In the genomic region with DNA sequence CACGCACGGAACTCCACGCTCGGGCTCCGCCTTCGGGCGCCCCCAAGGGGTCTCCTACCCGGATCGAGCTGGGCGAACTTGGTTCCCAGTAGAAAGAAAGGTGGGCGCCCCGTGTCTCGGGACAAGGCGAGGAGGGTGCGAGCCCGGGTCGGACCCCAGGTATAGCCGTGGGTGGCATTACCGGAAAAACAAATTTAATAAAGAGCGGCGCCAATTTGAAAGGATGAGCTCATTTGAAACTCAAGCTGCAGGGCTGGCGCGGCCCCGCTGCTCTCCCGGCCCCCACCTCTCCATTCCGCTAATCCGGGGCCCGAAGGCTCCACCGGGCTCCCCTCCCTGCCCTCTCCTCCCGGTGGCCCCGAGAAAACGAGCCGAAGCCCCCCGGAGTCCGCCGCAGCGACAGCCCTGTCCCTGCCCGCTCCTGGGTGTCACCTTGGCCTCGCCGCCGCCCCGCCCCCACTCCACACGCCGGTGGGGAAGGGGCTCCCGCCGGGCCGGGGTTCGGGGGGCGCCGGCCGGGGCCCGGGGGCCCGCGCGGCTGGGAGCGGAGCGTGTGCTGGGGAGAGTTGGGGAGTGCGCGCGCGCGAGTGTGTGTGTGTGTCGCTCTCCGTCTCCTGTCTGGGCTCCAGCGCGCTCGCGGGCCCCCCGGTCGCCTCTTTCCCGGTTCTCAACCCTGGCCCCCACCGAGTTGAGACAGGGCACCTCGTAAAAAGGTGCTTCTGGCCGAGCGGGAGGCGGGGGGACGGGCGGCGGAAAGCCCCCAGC, we compare ENCODE assay signal across 8 cellular contexts. TPM values are rescaled to one million over a fixed set of nuclear protein-coding genes. Genes with fewer than 3 reads are reported as not detected.
A peak's percentile ranks its signal among the peaks of the same experiment; 100 is the strongest.
DNase-seq lines count a peak whose midpoint lies in the region; ATAC-seq and TF ChIP-seq lines count a peak whose summit lies in the region.

No MANE protein-coding gene starts in this region.

- no TSS peak for BruUV-seq in HCT116 (replicated peaks; lab: Mats Ljungman, UMichigan)

- peak; percentile 6 for TF ChIP-seq POLR2A in HCT116 (IDR thresholded peaks at IDR 0.05; ENCODE audit: borderline replicate concordance, extremely low read depth, insufficient read depth, insufficient read length)

- H3K4me3 ChIP-seq in HCT116 (replicated peaks in 1 of 2; ENCODE audit: low read depth in 1 of 2, low read length in 2 of 2) (peak overlapping the region; percentile 65 to 78), tibial artery (peak overlapping the region; percentile 46 to 62)
- H3K4me3 ChIP-seq in effector memory CD4-positive, alpha-beta T cell (ENCODE audit: insufficient read depth, low read depth, low read length, poor library complexity, severe bottlenecking): peak overlapping the region; percentile 59

- TF ChIP-seq CTCF in AG09319 (IDR thresholded peaks at IDR 0.05; ENCODE audit: low read depth, low read length): peak; percentile 16
- no peak for TF ChIP-seq CTCF in HCT116 (IDR thresholded peaks at IDR 0.05 in 2 of 3, conservative IDR thresholded peaks at IDR 0.05 in 1 of 3; ENCODE audit: borderline replicate concordance in 1 of 3, insufficient read depth in 1 of 3, low read depth in 2 of 3, low read length in 2 of 3)
- no peak for TF ChIP-seq CTCF in tibial artery (IDR thresholded peaks at IDR 0.05)

- peaks cover 72% of the 10 kb centered on the region for H3K27me3 Mint-ChIP-seq in T-helper 2 cell treated with Interferon-gamma antibody and Interleukin-4, amounts not matched to agents 5 μg/mL and 100 μg/mL, for 36 hours (ENCODE audit: low read depth)
- H3K27me3 Mint-ChIP-seq in memory B cell: peaks cover 21% of the 10 kb centered on the region

- no peaks in the 10 kb centered on the region for H3K9me2 ChIP-seq in HCT116 (ENCODE audit: insufficient read depth)

- peak; percentile 12; the same call in 1 of the 2 replicates for ATAC-seq in HCT116
- peak; percentile 44 for ATAC-seq in memory B cell (ENCODE audit: low read depth)
- no peak for ATAC-seq in GM19023 (IDR thresholded peaks at IDR 0.05; ENCODE audit: unreplicated experiment)

- H3K36me3 ChIP-seq in HCT116 (ENCODE audit: control insufficient read depth in 1 of 2, insufficient read depth in 2 of 2, low read length in 2 of 2) (no peaks in the 10 kb centered on the region), tibial artery (no peaks in the 10 kb centered on the region)
- H3K36me3 ChIP-seq in effector memory CD4-positive, alpha-beta T cell (ENCODE audit: control insufficient read depth, insufficient read depth, low read length): no peaks in the 10 kb centered on the region

- TF ChIP-seq RAD21 in HCT116 (IDR thresholded peaks at IDR 0.05; ENCODE audit: low read depth): no peak

- CTCF ChIA-PET in HCT116 (lab: Charles Lee): interaction anchor here (1.3 kb wide), 1 partner anchor 163 kb away, joined by 3 read pairs; no protein-coding TSS in a partner anchor

- H3K9me3 ChIP-seq in HCT116 (ENCODE audit: control insufficient read depth in 1 of 2, insufficient read depth in 1 of 2, low read depth in 1 of 2, low read length in 2 of 2) (no peaks in the 10 kb centered on the region), tibial artery (no peaks in the 10 kb centered on the region)
- no peaks in the 10 kb centered on the region for H3K9me3 ChIP-seq in effector memory CD4-positive, alpha-beta T cell (ENCODE audit: control insufficient read depth, low read length)

- H3K4me1 ChIP-seq in HCT116 (ENCODE audit: control insufficient read depth in 1 of 2, insufficient read depth in 2 of 2, low read length in 2 of 2) (peaks cover 29 to 51% of the 10 kb centered on the region in 2 experiments), tibial artery (peaks cover 0 to 36% (median 32%) of the 10 kb centered on the region in 4 donors)
- H3K4me1 ChIP-seq in effector memory CD4-positive, alpha-beta T cell (ENCODE audit: control insufficient read depth, insufficient read depth, low read length, poor library complexity, severe bottlenecking): peaks cover 15% of the 10 kb centered on the region

- no peak for DNase-seq in AG09319 (ENCODE audit: extremely low read depth, low read depth)
- no peak for DNase-seq in HCT116 (ENCODE audit: low read depth, low spot score)
- DNase-seq in T-helper 2 cell treated with Interferon-gamma antibody and Interleukin-4, amounts not matched to agents 5 μg/mL and 100 μg/mL, for 36 hours (ENCODE audit: low spot score): no peak
- DNase-seq in effector memory CD4-positive, alpha-beta T cell: no peak
- peak; percentile 8 to 42 for DNase-seq in memory B cell (ENCODE audit: low spot score in 2 of 2)
- DNase-seq in tibial artery: peak; percentile 36 to 69
- no peak for DNase-seq in HPDE6-E6E7 (ENCODE audit: extremely low spot score)

- H3K9me3 Mint-ChIP-seq in T-helper 2 cell treated with Interferon-gamma antibody and Interleukin-4, amounts not matched to agents 5 μg/mL and 100 μg/mL, for 36 hours: no peaks in the 10 kb centered on the region
- no peaks in the 10 kb centered on the region for H3K9me3 Mint-ChIP-seq in memory B cell

- peaks cover 8% of the 10 kb centered on the region for H3K4me1 Mint-ChIP-seq in T-helper 2 cell treated with Interferon-gamma antibody and Interleukin-4, amounts not matched to agents 5 μg/mL and 100 μg/mL, for 36 hours (ENCODE audit: low read depth)
- H3K4me1 Mint-ChIP-seq in memory B cell: peaks cover 5% of the 10 kb centered on the region

- H2AFZ ChIP-seq in HCT116 (ENCODE audit: low read depth, low read length, poor library complexity, severe bottlenecking): no peak overlapping the region

- peak overlapping the region; percentile 84 for H3K4me2 ChIP-seq in HCT116 (ENCODE audit: low read length)

- H3K27me3 ChIP-seq in HCT116 (ENCODE audit: insufficient read depth, low read length): no peaks in the 10 kb centered on the region
- peaks cover 39% of the 10 kb centered on the region for H3K27me3 ChIP-seq in effector memory CD4-positive, alpha-beta T cell (replicated peaks; ENCODE audit: control insufficient read depth, insufficient read depth, low read length, poor library complexity, severe bottlenecking)
- peaks cover 0 to 79% of the 10 kb centered on the region in 2 donors for H3K27me3 ChIP-seq in tibial artery

- peaks cover 63% of the 10 kb centered on the region for H3K79me2 ChIP-seq in HCT116 (ENCODE audit: insufficient read depth, low read length)

- H3K27ac Mint-ChIP-seq in T-helper 2 cell treated with Interferon-gamma antibody and Interleukin-4, amounts not matched to agents 5 μg/mL and 100 μg/mL, for 36 hours: no peak overlapping the region
- peak overlapping the region; percentile 76 for H3K27ac Mint-ChIP-seq in memory B cell

- H3K9ac ChIP-seq in HCT116 (ENCODE audit: low read length): peak overlapping the region; percentile 92

- peaks cover 2% of the 10 kb centered on the region for H3K36me3 Mint-ChIP-seq in T-helper 2 cell treated with Interferon-gamma antibody and Interleukin-4, amounts not matched to agents 5 μg/mL and 100 μg/mL, for 36 hours (ENCODE audit: low read depth)
- peaks cover 2% of the 10 kb centered on the region for H3K36me3 Mint-ChIP-seq in memory B cell

- intact Hi-C loops in HCT116 (cut with micrococcal nuclease) (loop anchor here (5.0 kb wide), 1 partner anchor 114 kb away; a partner anchor contains a TSS), tibial artery (cut with DNase I; ENCODE audit: low total_unique reads) (no loop called here)

- POLR2A ChIA-PET in HCT116 (lab: Charles Lee): interaction anchor here (0.6 kb wide), 1 partner anchor 44 kb away, joined by 3 read pairs; no protein-coding TSS in a partner anchor

- peak overlapping the region; percentile 68 for H3K4me3 Mint-ChIP-seq in T-helper 2 cell treated with Interferon-gamma antibody and Interleukin-4, amounts not matched to agents 5 μg/mL and 100 μg/mL, for 36 hours
- H3K4me3 Mint-ChIP-seq in memory B cell: peak overlapping the region; percentile 92

- H4K20me1 ChIP-seq in HCT116 (ENCODE audit: insufficient read depth): peaks cover 6% of the 10 kb centered on the region

- H3K27ac ChIP-seq in HCT116 (ENCODE audit: low read depth, low read length) (peak overlapping the region; percentile 97), tibial artery (no peak overlapping the region)
- no peak overlapping the region for H3K27ac ChIP-seq in effector memory CD4-positive, alpha-beta T cell (ENCODE audit: insufficient read depth, low read length, poor library complexity, severe bottlenecking)

- RAD21 ChIA-PET in HCT116 (lab: Charles Lee; ENCODE audit: low non-redundant PET in 1 of 2, low total read pairs in 2 of 2, uncharacterized antibody in 2 of 2, unreplicated experiment in 2 of 2): interaction anchor here in 1 of 2 experiments (0.7 kb wide), 1 partner anchor 163 kb away, joined by 4 read pairs; no protein-coding TSS in a partner anchor

TF ChIP-seq in HCT116, 20 proteins besides CTCF, POLR2A, EP300 and RAD21:
- TF ChIP-seq, protein P1, sequence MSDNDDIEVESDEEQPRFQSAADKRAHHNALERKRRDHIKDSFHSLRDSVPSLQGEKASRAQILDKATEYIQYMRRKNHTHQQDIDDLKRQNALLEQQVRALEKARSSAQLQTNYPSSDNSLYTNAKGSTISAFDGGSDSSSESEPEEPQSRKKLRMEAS (IDR thresholded peaks at IDR 0.05): 0 out of 2 replicates have a peak, but pooled peaks have one; percentile 3
- no peak for TF ChIP-seq EZH2phosphoT487 (IDR thresholded peaks at IDR 0.05; ENCODE audit: borderline replicate concordance)
- peak; percentile 34; the same call in 1 of the 2 replicates for TF ChIP-seq ZFX (IDR thresholded peaks at IDR 0.05)

RNA-seq across cellular contexts. Expression of a gene that starts 1.4 kb away (rescaled TPM):
- 135 TPM for total RNA-seq in HCT116 (2021; ENCODE audit: unreplicated experiment)
- 75.1 and 88.7 TPM in 2 replicates for polyA plus RNA-seq in HCT116 (2012)

Comparison
In these comparisons a context has a peak if more than half of its experiments do, and no peak if none do; other contexts are left out.
1. DNase-seq: peak in memory B cell (2 of 2) and tibial artery (2 of 2); none in AG09319 (single experiment), HCT116 (single experiment), T-helper 2 cell treated with Interferon-gamma antibody and Interleukin-4, amounts not matched to agents 5 μg/mL and 100 μg/mL, for 36 hours (single experiment), effector memory CD4-positive, alpha-beta T cell (0 of 3) and HPDE6-E6E7 (single experiment).
2. Peak in every context shown above with its lines, with median percentiles within 50 percentile points of each other: H3K4me3 ChIP-seq.